Comparison of ENCODE assay signal across 8 cellular contexts in the genomic region with DNA sequence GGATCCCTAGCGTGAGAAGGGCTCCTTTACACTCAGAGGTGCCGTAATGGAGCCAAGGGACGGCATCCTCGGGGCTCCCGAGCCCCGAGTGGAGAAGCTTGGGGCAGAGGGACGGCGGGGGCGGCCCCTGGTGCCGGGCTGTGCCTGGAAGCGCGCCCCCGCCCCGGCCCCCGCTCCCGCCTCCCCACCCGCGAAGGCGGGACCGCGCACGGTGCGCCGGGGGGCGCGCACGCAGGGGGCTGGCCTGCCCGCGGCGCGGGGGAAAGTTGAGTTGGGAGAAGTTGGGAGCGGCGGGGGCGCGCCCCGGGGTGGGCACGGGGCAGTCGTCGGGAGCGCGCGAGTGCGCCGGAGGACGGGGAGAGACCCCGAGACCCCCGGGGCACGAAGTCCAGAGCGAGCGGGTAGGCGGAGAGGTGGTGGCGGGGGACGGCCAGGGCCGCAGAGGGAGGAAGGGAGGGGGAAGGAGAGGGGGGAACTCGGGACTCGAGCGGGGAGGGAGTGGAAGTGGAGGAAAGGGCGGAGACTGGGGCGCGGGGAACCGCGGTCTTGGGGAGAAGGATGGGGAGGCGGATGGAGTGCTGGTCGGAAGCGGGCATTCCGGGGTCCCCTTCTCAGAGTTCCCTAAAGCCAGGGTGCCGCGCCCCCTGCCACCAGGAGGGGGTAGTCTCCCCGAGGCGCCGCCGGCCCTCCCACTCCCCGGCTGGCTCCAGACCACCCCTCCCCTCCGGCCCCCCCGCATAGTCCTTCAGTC. TPM values are rescaled to one million over a fixed set of nuclear protein-coding genes. Genes with fewer than 3 reads are reported as not detected.
DNase-seq lines count a peak whose midpoint lies in the region; ATAC-seq and TF ChIP-seq lines count a peak whose summit lies in the region.

A gene with protein sequence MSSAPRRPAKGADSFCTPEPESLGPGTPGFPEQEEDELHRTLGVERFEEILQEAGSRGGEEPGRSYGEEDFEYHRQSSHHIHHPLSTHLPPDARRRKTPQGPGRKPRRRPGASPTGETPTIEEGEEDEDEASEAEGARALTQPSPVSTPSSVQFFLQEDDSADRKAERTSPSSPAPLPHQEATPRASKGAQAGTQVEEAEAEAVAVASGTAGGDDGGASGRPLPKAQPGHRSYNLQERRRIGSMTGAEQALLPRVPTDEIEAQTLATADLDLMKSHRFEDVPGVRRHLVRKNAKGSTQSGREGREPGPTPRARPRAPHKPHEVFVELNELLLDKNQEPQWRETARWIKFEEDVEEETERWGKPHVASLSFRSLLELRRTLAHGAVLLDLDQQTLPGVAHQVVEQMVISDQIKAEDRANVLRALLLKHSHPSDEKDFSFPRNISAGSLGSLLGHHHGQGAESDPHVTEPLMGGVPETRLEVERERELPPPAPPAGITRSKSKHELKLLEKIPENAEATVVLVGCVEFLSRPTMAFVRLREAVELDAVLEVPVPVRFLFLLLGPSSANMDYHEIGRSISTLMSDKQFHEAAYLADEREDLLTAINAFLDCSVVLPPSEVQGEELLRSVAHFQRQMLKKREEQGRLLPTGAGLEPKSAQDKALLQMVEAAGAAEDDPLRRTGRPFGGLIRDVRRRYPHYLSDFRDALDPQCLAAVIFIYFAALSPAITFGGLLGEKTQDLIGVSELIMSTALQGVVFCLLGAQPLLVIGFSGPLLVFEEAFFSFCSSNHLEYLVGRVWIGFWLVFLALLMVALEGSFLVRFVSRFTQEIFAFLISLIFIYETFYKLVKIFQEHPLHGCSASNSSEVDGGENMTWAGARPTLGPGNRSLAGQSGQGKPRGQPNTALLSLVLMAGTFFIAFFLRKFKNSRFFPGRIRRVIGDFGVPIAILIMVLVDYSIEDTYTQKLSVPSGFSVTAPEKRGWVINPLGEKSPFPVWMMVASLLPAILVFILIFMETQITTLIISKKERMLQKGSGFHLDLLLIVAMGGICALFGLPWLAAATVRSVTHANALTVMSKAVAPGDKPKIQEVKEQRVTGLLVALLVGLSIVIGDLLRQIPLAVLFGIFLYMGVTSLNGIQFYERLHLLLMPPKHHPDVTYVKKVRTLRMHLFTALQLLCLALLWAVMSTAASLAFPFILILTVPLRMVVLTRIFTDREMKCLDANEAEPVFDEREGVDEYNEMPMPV (plus strand): TSS at position 228 of the 751 bp plus-strand sequence. CDS start 2,399 bp downstream, outside the sequence.

- WGBS in smooth muscle cell (ENCODE audit: low lambda C conversion rate): 2% methylated on average over 25 of the region's 75 CpGs

- CTCF ChIA-PET in HEK293 (lab: Yijun Ruan, JAX) (interaction anchor here (0.7 to 1.9 kb wide), 6 partner anchors 22 to 51 kb away, joined by 3 to 5 read pairs (median 4); no protein-coding TSS in a partner anchor), activated B cell treated with CpG ODN at 0.5 μM for 24 hours (lab: Charles Lee) (interaction anchor here (0.7 kb wide), 1 partner anchor 29 kb away, joined by 3 read pairs; no protein-coding TSS in a partner anchor)

- no peaks in the 10 kb centered on the region for H3K27me3 ChIP-seq in smooth muscle cell (ENCODE audit: low read depth)

- peak within 1 kb of the TSS; percentile 92 for H3K4me3 Mint-ChIP-seq in activated B cell treated with CpG ODN at 0.5 μM for 24 hours

- H3K36me3 ChIP-seq in HEK293 (ENCODE audit: control insufficient read depth in 2 of 2, insufficient read depth in 1 of 2, low read length in 2 of 2) (peaks cover 0 to 40% of the 10 kb centered on the region in 2 experiments; a peak in 1 of 3 replicates), smooth muscle cell (ENCODE audit: low read depth) (no peaks in the 10 kb centered on the region)

- peaks cover 43% of the 10 kb centered on the region for H4K20me1 ChIP-seq in smooth muscle cell (ENCODE audit: low read depth)

- H3K9me3 ChIP-seq in HEK293 (ENCODE audit: control insufficient read depth, insufficient read depth, low read depth, low read length): no peaks in the 10 kb centered on the region
- no peaks in the 10 kb centered on the region for H3K9me3 ChIP-seq in smooth muscle cell (replicated peaks; ENCODE audit: low read depth)

- peaks cover 14% of the 10 kb centered on the region for H3K36me3 Mint-ChIP-seq in activated B cell treated with CpG ODN at 0.5 μM for 24 hours (ENCODE audit: low read depth)

- peak within 1 kb of the TSS; percentile 94 for H3K4me2 ChIP-seq in smooth muscle cell

- H3K27ac Mint-ChIP-seq in activated B cell treated with CpG ODN at 0.5 μM for 24 hours: peak within 1 kb of the TSS; percentile 89

- ATAC-seq in activated B cell treated with CpG ODN at 0.5 μM for 24 hours (ENCODE audit: low read depth) (peak; percentile 26), HG02884 (IDR thresholded peaks at IDR 0.05; ENCODE audit: unreplicated experiment) (no peak)

- DNase-seq in GM12864 (ENCODE audit: low read depth) (no peak), NCI-H1694 (lab: John Stamatoyannopoulos, UW) (peak; percentile 37), activated B cell treated with CpG ODN at 0.5 μM for 24 hours (peak; percentile 89), caudate nucleus (lab: John Stamatoyannopoulos, UW) (peak in 60 of 61 donors; percentile 30 to 92 (median 78)), inferior parietal cortex (ENCODE audit: extremely low spot score) (peak; percentile 75), smooth muscle cell (lab: John Stamatoyannopoulos, UW; ENCODE audit: unreplicated experiment) (peak; percentile 72)

- H2AFZ ChIP-seq in smooth muscle cell (ENCODE audit: low read depth): peak within 1 kb of the TSS; percentile 80

- H3K9me3 Mint-ChIP-seq in activated B cell treated with CpG ODN at 0.5 μM for 24 hours: no peaks in the 10 kb centered on the region

- H3K27ac ChIP-seq in HEK293 (ENCODE audit: extremely low read depth, low read depth, low read length) (peak within 1 kb of the TSS; percentile 48; the same call in 1 of the 2 replicates), caudate nucleus (ENCODE audit: low read depth, low read length) (peak within 1 kb of the TSS; percentile 100), smooth muscle cell (ENCODE audit: low read depth) (peak within 1 kb of the TSS; percentile 95)

- POLR2A ChIA-PET in HEK293 (lab: Yijun Ruan, JAX): interaction anchor here (0.6 to 3.4 kb wide), 5 partner anchors 17 to 31 kb away, joined by 4 to 13 read pairs (median 6); partner anchors contain the start of genes ABCB8 and FASTK
- POLR2A ChIA-PET in activated B cell treated with CpG ODN at 0.5 μM for 24 hours (lab: Charles Lee): interaction anchor here (1.3 to 3.2 kb wide), 3 partner anchors 21 to 31 kb away, joined by 7 to 19 read pairs (median 14); partner anchors contain the start of genes ABCB8, FASTK and TMUB1

- H3K4me1 ChIP-seq in HEK293 (ENCODE audit: control insufficient read depth, insufficient read depth, low read length) (no peaks in the 10 kb centered on the region; the same call in 1 of the 2 replicates), smooth muscle cell (ENCODE audit: low read depth) (peaks cover 36% of the 10 kb centered on the region)

- TF ChIP-seq CTCF in GM12864 (IDR thresholded peaks at IDR 0.05; ENCODE audit: low read depth, low read length, missing control alignments) (peak; percentile 63), HEK293 (tag by site-specific recombination; IDR thresholded peaks at IDR 0.05) (peak; percentile 67), activated B cell treated with CpG ODN at 0.5 μM for 24 hours (IDR thresholded peaks at IDR 0.05) (no peak), smooth muscle cell (IDR thresholded peaks at IDR 0.05; ENCODE audit: borderline replicate concordance, insufficient read depth, poor library complexity, severe bottlenecking) (peak; percentile 55)

- H3K9ac ChIP-seq in smooth muscle cell (ENCODE audit: low read depth): peak within 1 kb of the TSS; percentile 72

- peaks cover 36% of the 10 kb centered on the region for H3K4me1 Mint-ChIP-seq in activated B cell treated with CpG ODN at 0.5 μM for 24 hours

- peaks cover 21% of the 10 kb centered on the region for H3K79me2 ChIP-seq in smooth muscle cell (ENCODE audit: low read depth)

- H3K4me3 ChIP-seq in GM12864 (ENCODE audit: low read depth, low read length): peak within 1 kb of the TSS; percentile 64
- peak within 1 kb of the TSS; percentile 71 for H3K4me3 ChIP-seq in HEK293 (ENCODE audit: low read depth, low read length)
- H3K4me3 ChIP-seq in smooth muscle cell: peak within 1 kb of the TSS; percentile 74

- H3F3A ChIP-seq in smooth muscle cell (ENCODE audit: low read depth): peaks cover 10% of the 10 kb centered on the region

- intact Hi-C loops in activated B cell treated with CpG ODN at 0.5 μM for 24 hours (cut with micrococcal nuclease): loop anchor here (1.0 to 10.0 kb wide), 9 partner anchors 41 to 1225 kb away; partner anchors contain the start of genes NUB1, REPIN1 and ZNF862

- no peaks in the 10 kb centered on the region for H3K27me3 Mint-ChIP-seq in activated B cell treated with CpG ODN at 0.5 μM for 24 hours

TF ChIP-seq in HEK293, 187 proteins besides CTCF, POLR2A, EP300 and RAD21 (continues in another document):
- TF ChIP-seq ZBTB48 (tag by site-specific recombination; IDR thresholded peaks at IDR 0.05) (peak; percentile 40; the same call in 1 of the 2 replicates), ZIC2 (tag by site-specific recombination; IDR thresholded peaks at IDR 0.05) (peak; percentile 12; the same call in 1 of the 2 replicates)
- TF ChIP-seq, protein P1, sequence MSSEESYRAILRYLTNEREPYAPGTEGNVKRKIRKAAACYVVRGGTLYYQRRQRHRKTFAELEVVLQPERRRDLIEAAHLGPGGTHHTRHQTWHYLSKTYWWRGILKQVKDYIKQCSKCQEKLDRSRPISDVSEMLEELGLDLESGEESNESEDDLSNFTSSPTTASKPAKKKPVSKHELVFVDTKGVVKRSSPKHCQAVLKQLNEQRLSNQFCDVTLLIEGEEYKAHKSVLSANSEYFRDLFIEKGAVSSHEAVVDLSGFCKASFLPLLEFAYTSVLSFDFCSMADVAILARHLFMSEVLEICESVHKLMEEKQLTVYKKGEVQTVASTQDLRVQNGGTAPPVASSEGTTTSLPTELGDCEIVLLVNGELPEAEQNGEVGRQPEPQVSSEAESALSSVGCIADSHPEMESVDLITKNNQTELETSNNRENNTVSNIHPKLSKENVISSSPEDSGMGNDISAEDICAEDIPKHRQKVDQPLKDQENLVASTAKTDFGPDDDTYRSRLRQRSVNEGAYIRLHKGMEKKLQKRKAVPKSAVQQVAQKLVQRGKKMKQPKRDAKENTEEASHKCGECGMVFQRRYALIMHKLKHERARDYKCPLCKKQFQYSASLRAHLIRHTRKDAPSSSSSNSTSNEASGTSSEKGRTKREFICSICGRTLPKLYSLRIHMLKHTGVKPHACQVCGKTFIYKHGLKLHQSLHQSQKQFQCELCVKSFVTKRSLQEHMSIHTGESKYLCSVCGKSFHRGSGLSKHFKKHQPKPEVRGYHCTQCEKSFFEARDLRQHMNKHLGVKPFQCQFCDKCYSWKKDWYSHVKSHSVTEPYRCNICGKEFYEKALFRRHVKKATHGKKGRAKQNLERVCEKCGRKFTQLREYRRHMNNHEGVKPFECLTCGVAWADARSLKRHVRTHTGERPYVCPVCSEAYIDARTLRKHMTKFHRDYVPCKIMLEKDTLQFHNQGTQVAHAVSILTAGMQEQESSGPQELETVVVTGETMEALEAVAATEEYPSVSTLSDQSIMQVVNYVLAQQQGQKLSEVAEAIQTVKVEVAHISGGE (tag by site-specific recombination; conservative IDR thresholded peaks at IDR 0.05; ENCODE audit: low read depth): peak; percentile 66

RNA-seq across cellular contexts. Expression of the gene that starts here (rescaled TPM):
- total RNA-seq in activated B cell treated with CpG ODN at 0.5 μM for 24 hours (69.1 and 72.5 TPM in 2 replicates), smooth muscle cell (42.3 and 89.3 TPM in 2 replicates)
- 96.4 and 104 TPM in 2 replicates for polyA plus RNA-seq in smooth muscle cell

Comparison
In these comparisons a context has a peak if more than half of its experiments do, and no peak if none do; other contexts are left out.
1. H3K27ac ChIP-seq: peak in every context shown above with its lines; median percentile 100 in caudate nucleus; 95 in smooth muscle cell; 48 in HEK293.